In genomic region chr10:48658243-48658888, GRCh38 we compare ENCODE assay signal across 9 cellular contexts. TPM values are rescaled to one million over a fixed set of nuclear protein-coding genes. Genes with fewer than 3 reads are reported as not detected.
A peak's percentile ranks its signal among the peaks of the same experiment; 100 is the strongest.
DNase-seq lines count a peak whose midpoint lies in the region; ATAC-seq, FAIRE-seq and TF ChIP-seq lines count a peak whose summit lies in the region.
"Had no signal": no experiment of that assay in that cellular context is flagged by ENCODE, and none has a peak within 500 bp of the region (broad histone marks: within the 10 kb centered on the region; RNA-seq: fewer than 3 reads in every experiment).

No MANE protein-coding gene starts in this region.

- intact Hi-C loops in sciatic nerve (cut with DNase I), result loop anchor here (5.0 to 10.0 kb wide), 2 partner anchors 104 to 291 kb away; no protein-coding TSS in a partner anchor

- peaks cover 10% of the 10 kb centered on the region for H3K4me1 ChIP-seq in Loucy (ENCODE audit: insufficient read depth, low read length, poor library complexity, severe bottlenecking)
- peaks cover 7% of the 10 kb centered on the region for H3K4me1 ChIP-seq in astrocyte (ENCODE audit: insufficient read depth, low read length)

- DNase-seq in GDM1 (lab: John Stamatoyannopoulos, UW), result peak; percentile 18
- DNase-seq in astrocyte (ENCODE audit: low read depth), result peak; percentile 15
- DNase-seq in hepatic stellate cell (ENCODE audit: low spot score), result peak; percentile 68
- DNase-seq in sciatic nerve (ENCODE audit: low spot score), result peak; percentile 85
- no peak for DNase-seq in GM19240 (ENCODE audit: insufficient read length, low spot score)

- H3K36me3 ChIP-seq in Loucy (ENCODE audit: insufficient read depth, low read length), result no peaks in the 10 kb centered on the region
- H3K36me3 ChIP-seq in SU-DHL-6 (ENCODE audit: low read length), result no peaks in the 10 kb centered on the region
- no peaks in the 10 kb centered on the region for H3K36me3 ChIP-seq in astrocyte (ENCODE audit: insufficient read depth, low read length)

- no peak overlapping the region for H3K27ac Mint-ChIP-seq in astrocyte (ENCODE audit: unreplicated experiment)
- H3K27ac Mint-ChIP-seq: activated naive CD4-positive, alpha-beta T cell treated with anti-CD3 and anti-CD28 coated beads, Interleukin-2, amount 50 U/mL, for 72 hours had no signal

- H3K9me3 ChIP-seq in Loucy (ENCODE audit: insufficient read depth, low read depth, low read length) (no peaks in the 10 kb centered on the region), SU-DHL-6 (ENCODE audit: insufficient read depth, low read length) (no peaks in the 10 kb centered on the region), astrocyte (ENCODE audit: insufficient read depth, low read depth, low read length) (no peaks in the 10 kb centered on the region)

- peaks cover 2% of the 10 kb centered on the region for H3K4me1 Mint-ChIP-seq in astrocyte (ENCODE audit: low read depth, unreplicated experiment)

- ATAC-seq in sciatic nerve (peak; percentile 21), HG02852 (IDR thresholded peaks at IDR 0.05; ENCODE audit: unreplicated experiment) (no peak)
- ATAC-seq: activated naive CD4-positive, alpha-beta T cell treated with anti-CD3 and anti-CD28 coated beads, Interleukin-2, amount 50 U/mL, for 72 hours had no signal

- no peaks in the 10 kb centered on the region for H3K9me3 Mint-ChIP-seq in astrocyte (ENCODE audit: unreplicated experiment)
- H3K9me3 Mint-ChIP-seq: activated naive CD4-positive, alpha-beta T cell treated with anti-CD3 and anti-CD28 coated beads, Interleukin-2, amount 50 U/mL, for 72 hours had no signal

- H3K27ac ChIP-seq in SU-DHL-6 (ENCODE audit: low read depth, low read length), result no peak overlapping the region
- H3K27ac ChIP-seq in astrocyte (ENCODE audit: low read depth, low read length), result no peak overlapping the region

- no peak for FAIRE-seq in astrocyte (lab: Jason Lieb, UNC)

- no peaks in the 10 kb centered on the region for H3K27me3 ChIP-seq in Loucy (ENCODE audit: insufficient read depth, low read length, poor library complexity, severe bottlenecking)
- H3K27me3 ChIP-seq in SU-DHL-6 (ENCODE audit: low read length), result no peaks in the 10 kb centered on the region
- peaks cover 5% of the 10 kb centered on the region for H3K27me3 ChIP-seq in astrocyte (ENCODE audit: insufficient read depth, low read length)

- no peaks in the 10 kb centered on the region for H3K9me2 ChIP-seq in Loucy (replicated peaks; ENCODE audit: low read depth, low read length)
- H3K9me2 ChIP-seq in SU-DHL-6 (replicated peaks; ENCODE audit: insufficient read depth, low read length), result no peaks in the 10 kb centered on the region

- H3K4me2 ChIP-seq in Loucy (ENCODE audit: low read depth, low read length, poor library complexity, severe bottlenecking) (no peak overlapping the region), SU-DHL-6 (ENCODE audit: low read depth, low read length, poor library complexity, severe bottlenecking) (no peak overlapping the region), astrocyte (ENCODE audit: low read length) (no peak overlapping the region)

- H3K4me3 ChIP-seq in Loucy (ENCODE audit: low read length, poor library complexity, severe bottlenecking) (no peak overlapping the region), SU-DHL-6 (ENCODE audit: insufficient read depth, low read length, poor library complexity, severe bottlenecking) (no peak overlapping the region), astrocyte (ENCODE audit: insufficient read depth, low read depth, low read length) (no peak overlapping the region)

- H3K9ac ChIP-seq in Loucy (ENCODE audit: low read depth, low read length, poor library complexity, severe bottlenecking) (no peak overlapping the region), SU-DHL-6 (ENCODE audit: low read length) (no peak overlapping the region), astrocyte (ENCODE audit: low read length) (no peak overlapping the region)

- peaks cover 35% of the 10 kb centered on the region for H3K27me3 Mint-ChIP-seq in astrocyte (ENCODE audit: low read depth, unreplicated experiment)

- no peaks in the 10 kb centered on the region for H3K36me3 Mint-ChIP-seq in astrocyte (ENCODE audit: low read depth, unreplicated experiment)
- H3K36me3 Mint-ChIP-seq: activated naive CD4-positive, alpha-beta T cell treated with anti-CD3 and anti-CD28 coated beads, Interleukin-2, amount 50 U/mL, for 72 hours had no signal

- H2AFZ ChIP-seq in Loucy (ENCODE audit: low read length), result no peak overlapping the region
- no peak overlapping the region for H2AFZ ChIP-seq in SU-DHL-6 (ENCODE audit: low read depth, low read length, severe bottlenecking)
- no peak overlapping the region for H2AFZ ChIP-seq in astrocyte (ENCODE audit: low read depth, low read length)

- H3K4me3 Mint-ChIP-seq in astrocyte (ENCODE audit: unreplicated experiment), result no peak overlapping the region

- H4K20me1 ChIP-seq in Loucy (ENCODE audit: insufficient read depth, low read length, poor library complexity, severe bottlenecking), result no peaks in the 10 kb centered on the region
- no peaks in the 10 kb centered on the region for H4K20me1 ChIP-seq in SU-DHL-6 (ENCODE audit: low read depth, low read length)
- no peaks in the 10 kb centered on the region for H4K20me1 ChIP-seq in astrocyte (ENCODE audit: insufficient read depth, low read length)

- H3K79me2 ChIP-seq in Loucy (ENCODE audit: insufficient read depth, low read length) (no peaks in the 10 kb centered on the region), SU-DHL-6 (ENCODE audit: insufficient read depth, low read length) (no peaks in the 10 kb centered on the region), astrocyte (ENCODE audit: insufficient read depth, low read length) (no peaks in the 10 kb centered on the region)

- TF ChIP-seq CTCF in Loucy (conservative IDR thresholded peaks at IDR 0.05; ENCODE audit: low read length) (peak; percentile 96), SU-DHL-6 (IDR thresholded peaks at IDR 0.05; ENCODE audit: insufficient read depth, low read length, poor library complexity, severe bottlenecking) (peak; percentile 77), astrocyte (IDR thresholded peaks at IDR 0.05; ENCODE audit: insufficient read depth, low read depth, low read length) (peak; percentile 90)

- H3F3A ChIP-seq in Loucy (ENCODE audit: low read depth) (no peaks in the 10 kb centered on the region), SU-DHL-6 (ENCODE audit: insufficient read depth) (peaks cover 24% of the 10 kb centered on the region; the same call in 1 of the 2 replicates)

RNA-seq across cellular contexts. Expression of gene WDFY4, which starts 26.3 kb away (rescaled TPM):
- 0.02 and 0.25 TPM in 2 replicates for total RNA-seq in astrocyte
- total RNA-seq in sciatic nerve, result 8.6 TPM

RNA-seq across cellular contexts. Expression of gene ARHGAP22, which starts 53.5 kb away (rescaled TPM):
- total RNA-seq in astrocyte (4.7 and 6.2 TPM in 2 replicates), sciatic nerve (11.7 TPM)
- total RNA-seq: activated naive CD4-positive, alpha-beta T cell treated with anti-CD3 and anti-CD28 coated beads, Interleukin-2, amount 50 U/mL, for 72 hours had no signal
